16 cellular contexts compared by ENCODE assay signal in genomic region chr5:6475626-6476312, GRCh38. TPM values are rescaled to one million over a fixed set of nuclear protein-coding genes. Genes with fewer than 3 reads are reported as not detected.
DNase-seq lines count a peak whose midpoint lies in the region; ATAC-seq and TF ChIP-seq lines count a peak whose summit lies in the region.
"Had no signal": no experiment of that assay in that cellular context is flagged by ENCODE, and none has a peak within 500 bp of the region (broad histone marks: within the 10 kb centered on the region; RNA-seq: fewer than 3 reads in every experiment).

No MANE protein-coding gene starts in this region.

- H3K27ac Mint-ChIP-seq in GM23338 = no peak overlapping the region
- H3K27ac Mint-ChIP-seq: activated naive CD4-positive, alpha-beta T cell treated with anti-CD3 and anti-CD28 coated beads, Interleukin-2, amount 10 ng/mL, durations not matched to agents 7 days and 5 days; naive B cell had no signal

- no peak overlapping the region for H3K23ac ChIP-seq in mesendoderm (ENCODE audit: low read length)

- no peak overlapping the region for H4K5ac ChIP-seq in mesendoderm (ENCODE audit: low read length)

- no peak overlapping the region for H2BK5ac ChIP-seq in mesendoderm (ENCODE audit: low read length)

- H3K27me3 Mint-ChIP-seq in GM23338 (ENCODE audit: insufficient read depth, low read depth, poor library complexity) = peaks cover 13% of the 10 kb centered on the region

- H3K56ac ChIP-seq in mesendoderm (ENCODE audit: low read length) = no peak overlapping the region

- DNase-seq in GM23338 (ENCODE audit: low spot score) (peak; percentile 81), NAMALWA (ENCODE audit: low spot score) (peak; percentile 27), SHP77 (lab: John Stamatoyannopoulos, UW) (peak; percentile 77 to 88), mesendoderm (peak; percentile 63), GF-D8 (lab: John Stamatoyannopoulos, UW) (no peak)
- DNase-seq in activated CD4-positive, alpha-beta T cell treated with anti-CD3 and anti-CD28 coated beads for 48 hours = no peak
- DNase-seq: activated naive CD4-positive, alpha-beta T cell treated with anti-CD3 and anti-CD28 coated beads, Interleukin-2, amount 10 ng/mL, durations not matched to agents 7 days and 5 days; brain microvascular endothelial cell; EL; hypothalamus; naive B cell; stimulated activated CD4-positive, alpha-beta T cell treated with anti-CD3 and anti-CD28 coated beads, Interleukin-15, amount 100 ng/mL, for 24 hours had no signal

- no peak overlapping the region for H3K4ac ChIP-seq in mesendoderm (ENCODE audit: low read depth, low read length)

- H2BK120ac ChIP-seq in mesendoderm (ENCODE audit: low read depth, low read length) = no peak overlapping the region

- no peak for TF ChIP-seq CTCF in GM23338 (conservative IDR thresholded peaks at IDR 0.05; ENCODE audit: low read depth in 2 of 2)

- H3K4me3 ChIP-seq in GM23338 (0 out of 2 replicates have a peak overlapping the region, but pooled peaks have one; percentile 17), mesendoderm (ENCODE audit: low read length) (no peak overlapping the region)
- H3K4me3 ChIP-seq: GM12878 had no signal

- H3K27me3 ChIP-seq in GM23338 (ENCODE audit: insufficient read depth) (no peaks in the 10 kb centered on the region), mesendoderm (ENCODE audit: insufficient read depth, low read length, poor library complexity) (no peaks in the 10 kb centered on the region)
- H3K27me3 ChIP-seq: brain microvascular endothelial cell had no signal

- H2AFZ ChIP-seq in GM23338 = peak overlapping the region; percentile 85; the same call in 1 of the 2 replicates

- peak overlapping the region; percentile 62 for H3K4me2 ChIP-seq in GM23338
- no peak overlapping the region for H3K4me2 ChIP-seq in mesendoderm (ENCODE audit: low read length)

- H3K18ac ChIP-seq in mesendoderm (ENCODE audit: low read length) = no peak overlapping the region

- peak; percentile 95 for ATAC-seq in GM23338
- ATAC-seq in GM18517 (IDR thresholded peaks at IDR 0.05; ENCODE audit: unreplicated experiment) = no peak
- ATAC-seq: GM12878, SK-N-SH treated with all-trans-retinoic acid at 6 μM for 48 hours had no signal

- no peak overlapping the region for H3K9ac ChIP-seq in mesendoderm (ENCODE audit: low read length)

- H3K79me2 ChIP-seq in GM23338 (replicated peaks; ENCODE audit: insufficient read depth) (no peaks in the 10 kb centered on the region), mesendoderm (ENCODE audit: control insufficient read depth, insufficient read depth, low read length) (no peaks in the 10 kb centered on the region)

- no CpG with 5 or more reads among the region's 9 CpGs for WGBS in mesendoderm (ENCODE audit: extremely low coverage, insufficient coverage, low lambda C conversion rate)

- no peaks in the 10 kb centered on the region for H4K20me1 ChIP-seq in GM23338 (replicated peaks; ENCODE audit: insufficient read depth)

- no peak overlapping the region for H3K4me3 Mint-ChIP-seq in GM23338
- H3K4me3 Mint-ChIP-seq: activated naive CD4-positive, alpha-beta T cell treated with anti-CD3 and anti-CD28 coated beads, Interleukin-2, amount 10 ng/mL, durations not matched to agents 7 days and 5 days; CD14-positive monocyte; naive B cell had no signal

- no peaks in the 10 kb centered on the region for H3F3A ChIP-seq in GM23338 (replicated peaks; ENCODE audit: low read depth)

- H3K4me1 Mint-ChIP-seq in GM23338 = peaks cover 16% of the 10 kb centered on the region
- H3K4me1 Mint-ChIP-seq: activated naive CD4-positive, alpha-beta T cell treated with anti-CD3 and anti-CD28 coated beads, Interleukin-2, amount 10 ng/mL, durations not matched to agents 7 days and 5 days; CD14-positive monocyte had no signal

- no peaks in the 10 kb centered on the region for H3K9me2 ChIP-seq in GM23338 (ENCODE audit: insufficient read depth)

- no peak overlapping the region for H3K27ac ChIP-seq in GM23338 (ENCODE audit: low read depth)
- H3K27ac ChIP-seq in mesendoderm (ENCODE audit: low read depth, low read length) = no peak overlapping the region
- H3K27ac ChIP-seq: brain microvascular endothelial cell had no signal

- no peaks in the 10 kb centered on the region for H3K9me3 Mint-ChIP-seq in GM23338
- H3K9me3 Mint-ChIP-seq: activated naive CD4-positive, alpha-beta T cell treated with anti-CD3 and anti-CD28 coated beads, Interleukin-2, amount 10 ng/mL, durations not matched to agents 7 days and 5 days had no signal

- H3K36me3 Mint-ChIP-seq in GM23338 (ENCODE audit: low read depth) = no peaks in the 10 kb centered on the region
- H3K36me3 Mint-ChIP-seq: activated naive CD4-positive, alpha-beta T cell treated with anti-CD3 and anti-CD28 coated beads, Interleukin-2, amount 10 ng/mL, durations not matched to agents 7 days and 5 days; CD14-positive monocyte had no signal

- H3K36me3 ChIP-seq in GM23338 (ENCODE audit: insufficient read depth) (no peaks in the 10 kb centered on the region), mesendoderm (ENCODE audit: control insufficient read depth, insufficient read depth, low read length) (no peaks in the 10 kb centered on the region)
- H3K36me3 ChIP-seq: brain microvascular endothelial cell had no signal

- H2BK15ac ChIP-seq in mesendoderm (replicated peaks; ENCODE audit: low read depth) = no peak overlapping the region

- H3K79me1 ChIP-seq in mesendoderm (ENCODE audit: low read length) = no peaks in the 10 kb centered on the region

- no peak overlapping the region for H2AK5ac ChIP-seq in mesendoderm (ENCODE audit: low read length)

- no peak overlapping the region for H4K8ac ChIP-seq in mesendoderm (ENCODE audit: low read depth, low read length)

- H3K4me1 ChIP-seq in GM23338 (ENCODE audit: insufficient read depth) (peaks cover 8% of the 10 kb centered on the region; the same call in 1 of the 2 replicates), mesendoderm (ENCODE audit: control insufficient read depth, low read depth, low read length) (no peaks in the 10 kb centered on the region)

TF ChIP-seq in GM23338, 12 proteins besides CTCF, POLR2A, EP300 and RAD21 (continues in another document):
- TF ChIP-seq, protein P1, sequence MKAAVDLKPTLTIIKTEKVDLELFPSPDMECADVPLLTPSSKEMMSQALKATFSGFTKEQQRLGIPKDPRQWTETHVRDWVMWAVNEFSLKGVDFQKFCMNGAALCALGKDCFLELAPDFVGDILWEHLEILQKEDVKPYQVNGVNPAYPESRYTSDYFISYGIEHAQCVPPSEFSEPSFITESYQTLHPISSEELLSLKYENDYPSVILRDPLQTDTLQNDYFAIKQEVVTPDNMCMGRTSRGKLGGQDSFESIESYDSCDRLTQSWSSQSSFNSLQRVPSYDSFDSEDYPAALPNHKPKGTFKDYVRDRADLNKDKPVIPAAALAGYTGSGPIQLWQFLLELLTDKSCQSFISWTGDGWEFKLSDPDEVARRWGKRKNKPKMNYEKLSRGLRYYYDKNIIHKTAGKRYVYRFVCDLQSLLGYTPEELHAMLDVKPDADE (IDR thresholded peaks at IDR 0.05) = no peak
- no peak for TF ChIP-seq ZNF114 (CRISPR knock-in tag; IDR thresholded peaks at IDR 0.05)
- no peak for TF ChIP-seq STAT1 (IDR thresholded peaks at IDR 0.05; ENCODE audit: unreplicated experiment)
- TF ChIP-seq CREB1 (CRISPR knock-in tag; IDR thresholded peaks at IDR 0.05; ENCODE audit: low read depth) = no peak
- TF ChIP-seq ZNF331 (CRISPR knock-in tag; IDR thresholded peaks at IDR 0.05; ENCODE audit: low read depth) = no peak
- TF ChIP-seq, protein P2, sequence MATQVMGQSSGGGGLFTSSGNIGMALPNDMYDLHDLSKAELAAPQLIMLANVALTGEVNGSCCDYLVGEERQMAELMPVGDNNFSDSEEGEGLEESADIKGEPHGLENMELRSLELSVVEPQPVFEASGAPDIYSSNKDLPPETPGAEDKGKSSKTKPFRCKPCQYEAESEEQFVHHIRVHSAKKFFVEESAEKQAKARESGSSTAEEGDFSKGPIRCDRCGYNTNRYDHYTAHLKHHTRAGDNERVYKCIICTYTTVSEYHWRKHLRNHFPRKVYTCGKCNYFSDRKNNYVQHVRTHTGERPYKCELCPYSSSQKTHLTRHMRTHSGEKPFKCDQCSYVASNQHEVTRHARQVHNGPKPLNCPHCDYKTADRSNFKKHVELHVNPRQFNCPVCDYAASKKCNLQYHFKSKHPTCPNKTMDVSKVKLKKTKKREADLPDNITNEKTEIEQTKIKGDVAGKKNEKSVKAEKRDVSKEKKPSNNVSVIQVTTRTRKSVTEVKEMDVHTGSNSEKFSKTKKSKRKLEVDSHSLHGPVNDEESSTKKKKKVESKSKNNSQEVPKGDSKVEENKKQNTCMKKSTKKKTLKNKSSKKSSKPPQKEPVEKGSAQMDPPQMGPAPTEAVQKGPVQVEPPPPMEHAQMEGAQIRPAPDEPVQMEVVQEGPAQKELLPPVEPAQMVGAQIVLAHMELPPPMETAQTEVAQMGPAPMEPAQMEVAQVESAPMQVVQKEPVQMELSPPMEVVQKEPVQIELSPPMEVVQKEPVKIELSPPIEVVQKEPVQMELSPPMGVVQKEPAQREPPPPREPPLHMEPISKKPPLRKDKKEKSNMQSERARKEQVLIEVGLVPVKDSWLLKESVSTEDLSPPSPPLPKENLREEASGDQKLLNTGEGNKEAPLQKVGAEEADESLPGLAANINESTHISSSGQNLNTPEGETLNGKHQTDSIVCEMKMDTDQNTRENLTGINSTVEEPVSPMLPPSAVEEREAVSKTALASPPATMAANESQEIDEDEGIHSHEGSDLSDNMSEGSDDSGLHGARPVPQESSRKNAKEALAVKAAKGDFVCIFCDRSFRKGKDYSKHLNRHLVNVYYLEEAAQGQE (IDR thresholded peaks at IDR 0.05; ENCODE audit: unreplicated experiment) = no peak
- no peak for TF ChIP-seq EZH2phosphoT487 (IDR thresholded peaks at IDR 0.05; ENCODE audit: unreplicated experiment)

RNA-seq across cellular contexts. Expression of gene UBE2QL1, which starts 27.1 kb away (rescaled TPM):
- total RNA-seq in GM23338 (2014; rRNA removed; shearing (Covaris generic)) = 0.82 and 0.83 TPM in 2 replicates
- polyA plus RNA-seq in GM23338 (2016; fragmentation: Nextera tagmentation; extraction: Ambion mirVana) = 0.40 and 0.43 TPM in 2 replicates
- 0.32 TPM for polyA plus RNA-seq in mesendoderm (2013, experiment 1 of 2)
- 0.36 TPM for polyA plus RNA-seq in mesendoderm (2013, experiment 2 of 2)
- polyA plus RNA-seq: CD14-positive monocyte had no signal

Comparison
In these comparisons a context has a peak if more than half of its experiments do, and no peak if none do; other contexts are left out.
1. DNase-seq: peak in GM23338 (single experiment), NAMALWA (single experiment), SHP77 (2 of 2) and mesendoderm (single experiment); none in GF-D8 (single experiment) and activated CD4-positive, alpha-beta T cell treated with anti-CD3 and anti-CD28 coated beads for 48 hours (single experiment).